ENCODE assay signal across 13 cellular contexts in genomic region chr1:231354330-231355020, GRCh38.
"Had no signal": no experiment of that assay in that cellular context is flagged by ENCODE, and none has a peak within 500 bp of the region (broad histone marks: within the 10 kb centered on the region; RNA-seq: fewer than 3 reads in every experiment).

No MANE protein-coding gene starts in this region.

- FAIRE-seq: urothelium cell line had no signal

- H3K27me3 ChIP-seq: body of pancreas, stomach had no signal

- ATAC-seq: activated T-helper 17 cell treated with anti-CD3 and anti-CD28 coated beads, Interleukin-2, amount 50 U/mL, for 72 hours; body of pancreas; effector memory CD8-positive, alpha-beta T cell; WTC11 had no signal

- H3K4me3 ChIP-seq: body of pancreas, left ventricle myocardium inferior, stomach had no signal

- DNase-seq: activated CD4-positive, alpha-beta T cell treated with anti-CD3 and anti-CD28 coated beads, Interleukin-2, amount 10 ng/mL, durations not matched to agents 24 days and 14 days; activated naive CD4-positive, alpha-beta T cell treated with anti-CD3 and anti-CD28 coated beads for 36 hours; body of pancreas; effector memory CD8-positive, alpha-beta T cell; kidney; left ventricle myocardium inferior; mesendoderm; stimulated activated CD4-positive, alpha-beta T cell treated with anti-CD3 and anti-CD28 coated beads, Interleukin-4, amount 100 ng/mL, for 1 hour; stimulated activated CD8-positive, alpha-beta memory T cell treated with anti-CD3 and anti-CD28 coated beads, Interleukin-4, amount 100 ng/mL, for 48 hours; stomach had no signal

- H3K9me3 ChIP-seq: body of pancreas, left ventricle myocardium inferior, stomach had no signal

- H3K27ac ChIP-seq: body of pancreas, left ventricle myocardium inferior had no signal
